Comparison of ENCODE assay signal across 1 cellular context in genomic region chr10:8511026-8511425, GRCh38.
TF ChIP-seq lines count a peak whose summit lies in the region.

No MANE protein-coding gene starts in this region.

TF ChIP-seq in H1, 55 proteins besides CTCF, POLR2A, EP300 and RAD21 (continued from another document):
- TF ChIP-seq USF2 (IDR thresholded peaks at IDR 0.05; ENCODE audit: low read length): no peak
- TF ChIP-seq ATF3 (IDR thresholded peaks at IDR 0.05; ENCODE audit: insufficient read depth, low read depth, low read length): no peak
- no peak for TF ChIP-seq BRCA1 (IDR thresholded peaks at IDR 0.05; ENCODE audit: low read depth, low read length)
- no peak for TF ChIP-seq CEBPB (IDR thresholded peaks at IDR 0.05; ENCODE audit: low read depth, low read length)
- no peak for TF ChIP-seq SRF (IDR thresholded peaks at IDR 0.05; ENCODE audit: low read depth, low read length)
- no peak for TF ChIP-seq ZNF274 (IDR thresholded peaks at IDR 0.05; ENCODE audit: borderline replicate concordance, extremely low read depth, low read length)
- TF ChIP-seq RBBP5 (IDR thresholded peaks at IDR 0.05; ENCODE audit: borderline replicate concordance, low read depth, low read length): no peak
